In the genomic region with DNA sequence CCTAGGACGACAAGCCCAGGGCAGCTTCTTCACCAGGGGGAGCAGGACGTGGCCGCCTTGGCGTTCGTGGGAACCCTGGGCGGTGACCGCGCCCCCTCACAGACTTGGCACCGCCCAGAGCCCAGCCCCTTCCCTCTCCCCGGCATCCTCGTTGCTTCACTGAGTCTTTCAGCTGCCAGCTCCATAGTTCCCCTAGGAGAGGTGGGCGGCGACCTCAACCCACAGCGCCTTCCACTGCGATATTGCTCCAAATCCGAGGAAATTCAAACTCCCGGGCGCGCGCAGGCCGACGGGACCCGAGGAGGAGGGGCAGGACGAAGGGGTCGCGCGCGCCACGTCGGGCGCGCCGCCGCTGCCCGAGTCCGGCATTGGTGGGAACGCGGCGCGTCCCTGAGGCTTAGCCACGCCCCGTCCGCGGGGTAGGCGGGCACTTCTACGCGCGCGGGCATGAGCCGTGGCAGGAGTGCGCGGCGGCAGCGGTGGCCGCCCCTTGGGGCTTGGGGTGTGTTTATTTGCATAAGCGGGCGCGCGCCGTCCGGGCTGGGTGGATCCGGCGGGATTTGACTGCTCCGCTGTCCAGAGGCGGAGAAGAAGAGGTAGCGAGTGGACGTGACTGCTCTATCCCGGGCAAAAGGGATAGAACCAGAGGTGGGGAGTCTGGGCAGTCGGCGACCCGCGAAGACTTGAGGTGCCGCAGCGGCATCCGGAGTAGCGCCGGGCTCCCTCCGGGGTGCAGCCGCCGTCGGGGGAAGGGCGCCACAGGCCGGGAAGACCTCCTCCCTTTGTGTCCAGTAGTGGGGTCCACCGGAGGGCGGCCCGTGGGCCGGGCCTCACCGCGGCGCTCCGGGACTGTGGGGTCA, we compare ENCODE assay signal across 1 cellular context.
A peak's percentile ranks its signal among the peaks of the same experiment; 100 is the strongest.
TF ChIP-seq lines count a peak whose summit lies in the region.

A gene with protein sequence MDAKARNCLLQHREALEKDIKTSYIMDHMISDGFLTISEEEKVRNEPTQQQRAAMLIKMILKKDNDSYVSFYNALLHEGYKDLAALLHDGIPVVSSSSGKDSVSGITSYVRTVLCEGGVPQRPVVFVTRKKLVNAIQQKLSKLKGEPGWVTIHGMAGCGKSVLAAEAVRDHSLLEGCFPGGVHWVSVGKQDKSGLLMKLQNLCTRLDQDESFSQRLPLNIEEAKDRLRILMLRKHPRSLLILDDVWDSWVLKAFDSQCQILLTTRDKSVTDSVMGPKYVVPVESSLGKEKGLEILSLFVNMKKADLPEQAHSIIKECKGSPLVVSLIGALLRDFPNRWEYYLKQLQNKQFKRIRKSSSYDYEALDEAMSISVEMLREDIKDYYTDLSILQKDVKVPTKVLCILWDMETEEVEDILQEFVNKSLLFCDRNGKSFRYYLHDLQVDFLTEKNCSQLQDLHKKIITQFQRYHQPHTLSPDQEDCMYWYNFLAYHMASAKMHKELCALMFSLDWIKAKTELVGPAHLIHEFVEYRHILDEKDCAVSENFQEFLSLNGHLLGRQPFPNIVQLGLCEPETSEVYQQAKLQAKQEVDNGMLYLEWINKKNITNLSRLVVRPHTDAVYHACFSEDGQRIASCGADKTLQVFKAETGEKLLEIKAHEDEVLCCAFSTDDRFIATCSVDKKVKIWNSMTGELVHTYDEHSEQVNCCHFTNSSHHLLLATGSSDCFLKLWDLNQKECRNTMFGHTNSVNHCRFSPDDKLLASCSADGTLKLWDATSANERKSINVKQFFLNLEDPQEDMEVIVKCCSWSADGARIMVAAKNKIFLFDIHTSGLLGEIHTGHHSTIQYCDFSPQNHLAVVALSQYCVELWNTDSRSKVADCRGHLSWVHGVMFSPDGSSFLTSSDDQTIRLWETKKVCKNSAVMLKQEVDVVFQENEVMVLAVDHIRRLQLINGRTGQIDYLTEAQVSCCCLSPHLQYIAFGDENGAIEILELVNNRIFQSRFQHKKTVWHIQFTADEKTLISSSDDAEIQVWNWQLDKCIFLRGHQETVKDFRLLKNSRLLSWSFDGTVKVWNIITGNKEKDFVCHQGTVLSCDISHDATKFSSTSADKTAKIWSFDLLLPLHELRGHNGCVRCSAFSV (N-terminal part only) (plus strand): TSS at position 579 of the 860 bp plus-strand sequence. CDS start 3,070 bp downstream, outside the sequence.
A gene with protein sequence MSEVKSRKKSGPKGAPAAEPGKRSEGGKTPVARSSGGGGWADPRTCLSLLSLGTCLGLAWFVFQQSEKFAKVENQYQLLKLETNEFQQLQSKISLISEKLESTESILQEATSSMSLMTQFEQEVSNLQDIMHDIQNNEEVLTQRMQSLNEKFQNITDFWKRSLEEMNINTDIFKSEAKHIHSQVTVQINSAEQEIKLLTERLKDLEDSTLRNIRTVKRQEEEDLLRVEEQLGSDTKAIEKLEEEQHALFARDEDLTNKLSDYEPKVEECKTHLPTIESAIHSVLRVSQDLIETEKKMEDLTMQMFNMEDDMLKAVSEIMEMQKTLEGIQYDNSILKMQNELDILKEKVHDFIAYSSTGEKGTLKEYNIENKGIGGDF (minus strand): TSS at position 77 of the 860 bp plus-strand sequence. CDS start 87 bp downstream, outside the sequence.

TF ChIP-seq in H1, 55 proteins besides CTCF, POLR2A, EP300 and RAD21 (continues in another document):
- TF ChIP-seq KDM4A (IDR thresholded peaks at IDR 0.05; ENCODE audit: low read depth, low read length, severe bottlenecking): peak; percentile 81
- TF ChIP-seq SP1 (IDR thresholded peaks at IDR 0.05; ENCODE audit: low read depth, low read length): no peak
- TF ChIP-seq HDAC2 (IDR thresholded peaks at IDR 0.05; ENCODE audit: borderline replicate concordance in 1 of 2, low read depth in 2 of 2, low read length in 2 of 2): 0 out of 4 replicates have a peak, but pooled peaks of 1 of the 2 experiments have one; percentile 71
- TF ChIP-seq CHD2 (IDR thresholded peaks at IDR 0.05; ENCODE audit: low read length): no peak
- no peak for TF ChIP-seq JUND (IDR thresholded peaks at IDR 0.05; ENCODE audit: low read length)
- TF ChIP-seq KDM1A (IDR thresholded peaks at IDR 0.05; ENCODE audit: borderline replicate concordance, low read length): no peak
- peak; percentile 84 for TF ChIP-seq ASH2L (IDR thresholded peaks at IDR 0.05; ENCODE audit: low read length)
- TF ChIP-seq RNF2 (IDR thresholded peaks at IDR 0.05; ENCODE audit: borderline replicate concordance, low read depth, low read length, missing control alignments, poor library complexity, severe bottlenecking): no peak
- no peak for TF ChIP-seq HDAC6 (IDR thresholded peaks at IDR 0.05; ENCODE audit: low read depth, low read length)
- TF ChIP-seq RBBP5 (IDR thresholded peaks at IDR 0.05; ENCODE audit: borderline replicate concordance, low read depth, low read length): peak; percentile 95
- TF ChIP-seq, protein P1, sequence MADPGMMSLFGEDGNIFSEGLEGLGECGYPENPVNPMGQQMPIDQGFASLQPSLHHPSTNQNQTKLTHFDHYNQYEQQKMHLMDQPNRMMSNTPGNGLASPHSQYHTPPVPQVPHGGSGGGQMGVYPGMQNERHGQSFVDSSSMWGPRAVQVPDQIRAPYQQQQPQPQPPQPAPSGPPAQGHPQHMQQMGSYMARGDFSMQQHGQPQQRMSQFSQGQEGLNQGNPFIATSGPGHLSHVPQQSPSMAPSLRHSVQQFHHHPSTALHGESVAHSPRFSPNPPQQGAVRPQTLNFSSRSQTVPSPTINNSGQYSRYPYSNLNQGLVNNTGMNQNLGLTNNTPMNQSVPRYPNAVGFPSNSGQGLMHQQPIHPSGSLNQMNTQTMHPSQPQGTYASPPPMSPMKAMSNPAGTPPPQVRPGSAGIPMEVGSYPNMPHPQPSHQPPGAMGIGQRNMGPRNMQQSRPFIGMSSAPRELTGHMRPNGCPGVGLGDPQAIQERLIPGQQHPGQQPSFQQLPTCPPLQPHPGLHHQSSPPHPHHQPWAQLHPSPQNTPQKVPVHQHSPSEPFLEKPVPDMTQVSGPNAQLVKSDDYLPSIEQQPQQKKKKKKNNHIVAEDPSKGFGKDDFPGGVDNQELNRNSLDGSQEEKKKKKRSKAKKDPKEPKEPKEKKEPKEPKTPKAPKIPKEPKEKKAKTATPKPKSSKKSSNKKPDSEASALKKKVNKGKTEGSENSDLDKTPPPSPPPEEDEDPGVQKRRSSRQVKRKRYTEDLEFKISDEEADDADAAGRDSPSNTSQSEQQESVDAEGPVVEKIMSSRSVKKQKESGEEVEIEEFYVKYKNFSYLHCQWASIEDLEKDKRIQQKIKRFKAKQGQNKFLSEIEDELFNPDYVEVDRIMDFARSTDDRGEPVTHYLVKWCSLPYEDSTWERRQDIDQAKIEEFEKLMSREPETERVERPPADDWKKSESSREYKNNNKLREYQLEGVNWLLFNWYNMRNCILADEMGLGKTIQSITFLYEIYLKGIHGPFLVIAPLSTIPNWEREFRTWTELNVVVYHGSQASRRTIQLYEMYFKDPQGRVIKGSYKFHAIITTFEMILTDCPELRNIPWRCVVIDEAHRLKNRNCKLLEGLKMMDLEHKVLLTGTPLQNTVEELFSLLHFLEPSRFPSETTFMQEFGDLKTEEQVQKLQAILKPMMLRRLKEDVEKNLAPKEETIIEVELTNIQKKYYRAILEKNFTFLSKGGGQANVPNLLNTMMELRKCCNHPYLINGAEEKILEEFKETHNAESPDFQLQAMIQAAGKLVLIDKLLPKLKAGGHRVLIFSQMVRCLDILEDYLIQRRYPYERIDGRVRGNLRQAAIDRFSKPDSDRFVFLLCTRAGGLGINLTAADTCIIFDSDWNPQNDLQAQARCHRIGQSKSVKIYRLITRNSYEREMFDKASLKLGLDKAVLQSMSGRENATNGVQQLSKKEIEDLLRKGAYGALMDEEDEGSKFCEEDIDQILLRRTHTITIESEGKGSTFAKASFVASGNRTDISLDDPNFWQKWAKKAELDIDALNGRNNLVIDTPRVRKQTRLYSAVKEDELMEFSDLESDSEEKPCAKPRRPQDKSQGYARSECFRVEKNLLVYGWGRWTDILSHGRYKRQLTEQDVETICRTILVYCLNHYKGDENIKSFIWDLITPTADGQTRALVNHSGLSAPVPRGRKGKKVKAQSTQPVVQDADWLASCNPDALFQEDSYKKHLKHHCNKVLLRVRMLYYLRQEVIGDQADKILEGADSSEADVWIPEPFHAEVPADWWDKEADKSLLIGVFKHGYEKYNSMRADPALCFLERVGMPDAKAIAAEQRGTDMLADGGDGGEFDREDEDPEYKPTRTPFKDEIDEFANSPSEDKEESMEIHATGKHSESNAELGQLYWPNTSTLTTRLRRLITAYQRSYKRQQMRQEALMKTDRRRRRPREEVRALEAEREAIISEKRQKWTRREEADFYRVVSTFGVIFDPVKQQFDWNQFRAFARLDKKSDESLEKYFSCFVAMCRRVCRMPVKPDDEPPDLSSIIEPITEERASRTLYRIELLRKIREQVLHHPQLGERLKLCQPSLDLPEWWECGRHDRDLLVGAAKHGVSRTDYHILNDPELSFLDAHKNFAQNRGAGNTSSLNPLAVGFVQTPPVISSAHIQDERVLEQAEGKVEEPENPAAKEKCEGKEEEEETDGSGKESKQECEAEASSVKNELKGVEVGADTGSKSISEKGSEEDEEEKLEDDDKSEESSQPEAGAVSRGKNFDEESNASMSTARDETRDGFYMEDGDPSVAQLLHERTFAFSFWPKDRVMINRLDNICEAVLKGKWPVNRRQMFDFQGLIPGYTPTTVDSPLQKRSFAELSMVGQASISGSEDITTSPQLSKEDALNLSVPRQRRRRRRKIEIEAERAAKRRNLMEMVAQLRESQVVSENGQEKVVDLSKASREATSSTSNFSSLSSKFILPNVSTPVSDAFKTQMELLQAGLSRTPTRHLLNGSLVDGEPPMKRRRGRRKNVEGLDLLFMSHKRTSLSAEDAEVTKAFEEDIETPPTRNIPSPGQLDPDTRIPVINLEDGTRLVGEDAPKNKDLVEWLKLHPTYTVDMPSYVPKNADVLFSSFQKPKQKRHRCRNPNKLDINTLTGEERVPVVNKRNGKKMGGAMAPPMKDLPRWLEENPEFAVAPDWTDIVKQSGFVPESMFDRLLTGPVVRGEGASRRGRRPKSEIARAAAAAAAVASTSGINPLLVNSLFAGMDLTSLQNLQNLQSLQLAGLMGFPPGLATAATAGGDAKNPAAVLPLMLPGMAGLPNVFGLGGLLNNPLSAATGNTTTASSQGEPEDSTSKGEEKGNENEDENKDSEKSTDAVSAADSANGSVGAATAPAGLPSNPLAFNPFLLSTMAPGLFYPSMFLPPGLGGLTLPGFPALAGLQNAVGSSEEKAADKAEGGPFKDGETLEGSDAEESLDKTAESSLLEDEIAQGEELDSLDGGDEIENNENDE (IDR thresholded peaks at IDR 0.05; ENCODE audit: insufficient replicate concordance, low read length): no peak
- no peak for TF ChIP-seq SIRT6 (IDR thresholded peaks at IDR 0.05; ENCODE audit: low read length)
- TF ChIP-seq TAF7 (optimal IDR thresholded peaks at IDR 0.05; ENCODE audit: borderline replicate concordance, low read depth, low read length): peak; percentile 17
- TF ChIP-seq RXRA (IDR thresholded peaks at IDR 0.05; ENCODE audit: insufficient read depth, low read depth, low read length): no peak
- TF ChIP-seq EGR1 (IDR thresholded peaks at IDR 0.05; ENCODE audit: borderline replicate concordance, low read depth, low read length): no peak
- TF ChIP-seq NANOG (IDR thresholded peaks at IDR 0.05; ENCODE audit: insufficient read depth, low read depth, low read length, poor library complexity, severe bottlenecking): no peak
- TF ChIP-seq, protein P2, sequence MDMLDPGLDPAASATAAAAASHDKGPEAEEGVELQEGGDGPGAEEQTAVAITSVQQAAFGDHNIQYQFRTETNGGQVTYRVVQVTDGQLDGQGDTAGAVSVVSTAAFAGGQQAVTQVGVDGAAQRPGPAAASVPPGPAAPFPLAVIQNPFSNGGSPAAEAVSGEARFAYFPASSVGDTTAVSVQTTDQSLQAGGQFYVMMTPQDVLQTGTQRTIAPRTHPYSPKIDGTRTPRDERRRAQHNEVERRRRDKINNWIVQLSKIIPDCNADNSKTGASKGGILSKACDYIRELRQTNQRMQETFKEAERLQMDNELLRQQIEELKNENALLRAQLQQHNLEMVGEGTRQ (IDR thresholded peaks at IDR 0.05; ENCODE audit: low read length): no peak
- no peak for TF ChIP-seq SP4 (IDR thresholded peaks at IDR 0.05; ENCODE audit: low read length)
- TF ChIP-seq CREB1 (IDR thresholded peaks at IDR 0.05): peak; percentile 57; the same call in 1 of the 2 replicates
- peak; percentile 39; the same call in 1 of the 2 replicates for TF ChIP-seq BACH1 (IDR thresholded peaks at IDR 0.05; ENCODE audit: low read length)
- no peak for TF ChIP-seq CBX5 (IDR thresholded peaks at IDR 0.05; ENCODE audit: low read depth, low read length)
- TF ChIP-seq FOSL1 (IDR thresholded peaks at IDR 0.05; ENCODE audit: insufficient read depth, low read depth, low read length): no peak
- TF ChIP-seq, protein P3, sequence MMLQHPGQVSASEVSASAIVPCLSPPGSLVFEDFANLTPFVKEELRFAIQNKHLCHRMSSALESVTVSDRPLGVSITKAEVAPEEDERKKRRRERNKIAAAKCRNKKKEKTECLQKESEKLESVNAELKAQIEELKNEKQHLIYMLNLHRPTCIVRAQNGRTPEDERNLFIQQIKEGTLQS (IDR thresholded peaks at IDR 0.05; ENCODE audit: insufficient read depth, low read depth, low read length): no peak
- no peak for TF ChIP-seq CHD1 (IDR thresholded peaks at IDR 0.05; ENCODE audit: low read depth, low read length)
- TF ChIP-seq TBP (IDR thresholded peaks at IDR 0.05; ENCODE audit: low read depth, low read length): 0 out of 2 replicates have a peak, but pooled peaks have one; percentile 22
- TF ChIP-seq SRF (IDR thresholded peaks at IDR 0.05; ENCODE audit: low read depth, low read length): no peak; the same call in 1 of the 2 replicates
- no peak for TF ChIP-seq SAP30 (IDR thresholded peaks at IDR 0.05; ENCODE audit: insufficient read depth, insufficient replicate concordance, low read length)
- TF ChIP-seq, protein P4, sequence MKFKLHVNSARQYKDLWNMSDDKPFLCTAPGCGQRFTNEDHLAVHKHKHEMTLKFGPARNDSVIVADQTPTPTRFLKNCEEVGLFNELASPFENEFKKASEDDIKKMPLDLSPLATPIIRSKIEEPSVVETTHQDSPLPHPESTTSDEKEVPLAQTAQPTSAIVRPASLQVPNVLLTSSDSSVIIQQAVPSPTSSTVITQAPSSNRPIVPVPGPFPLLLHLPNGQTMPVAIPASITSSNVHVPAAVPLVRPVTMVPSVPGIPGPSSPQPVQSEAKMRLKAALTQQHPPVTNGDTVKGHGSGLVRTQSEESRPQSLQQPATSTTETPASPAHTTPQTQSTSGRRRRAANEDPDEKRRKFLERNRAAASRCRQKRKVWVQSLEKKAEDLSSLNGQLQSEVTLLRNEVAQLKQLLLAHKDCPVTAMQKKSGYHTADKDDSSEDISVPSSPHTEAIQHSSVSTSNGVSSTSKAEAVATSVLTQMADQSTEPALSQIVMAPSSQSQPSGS (IDR thresholded peaks at IDR 0.05; ENCODE audit: low read length): no peak
- TF ChIP-seq POU5F1 (IDR thresholded peaks at IDR 0.05; ENCODE audit: low read depth, low read length): no peak
- no peak; the same call in 1 of the 2 replicates for TF ChIP-seq CEBPB (IDR thresholded peaks at IDR 0.05; ENCODE audit: low read depth, low read length)
- no peak for TF ChIP-seq EZH2 (IDR thresholded peaks at IDR 0.05; ENCODE audit: low read depth, low read length, severe bottlenecking)
- TF ChIP-seq JUN (IDR thresholded peaks at IDR 0.05; ENCODE audit: low read depth, low read length): no peak
- TF ChIP-seq RFX5 (IDR thresholded peaks at IDR 0.05; ENCODE audit: borderline replicate concordance, low read depth, low read length): no peak
- TF ChIP-seq GTF2F1 (IDR thresholded peaks at IDR 0.05; ENCODE audit: borderline replicate concordance, low read depth, low read length): no peak
- TF ChIP-seq, protein P5, sequence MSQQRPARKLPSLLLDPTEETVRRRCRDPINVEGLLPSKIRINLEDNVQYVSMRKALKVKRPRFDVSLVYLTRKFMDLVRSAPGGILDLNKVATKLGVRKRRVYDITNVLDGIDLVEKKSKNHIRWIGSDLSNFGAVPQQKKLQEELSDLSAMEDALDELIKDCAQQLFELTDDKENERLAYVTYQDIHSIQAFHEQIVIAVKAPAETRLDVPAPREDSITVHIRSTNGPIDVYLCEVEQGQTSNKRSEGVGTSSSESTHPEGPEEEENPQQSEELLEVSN (IDR thresholded peaks at IDR 0.05): no peak
- no peak for TF ChIP-seq POLR2AphosphoS5 (IDR thresholded peaks at IDR 0.05; ENCODE audit: low read depth, low read length)
- no peak for TF ChIP-seq ZNF274 (IDR thresholded peaks at IDR 0.05; ENCODE audit: borderline replicate concordance, extremely low read depth, low read length)
